9 cellular contexts compared by ENCODE assay signal in the genomic region with DNA sequence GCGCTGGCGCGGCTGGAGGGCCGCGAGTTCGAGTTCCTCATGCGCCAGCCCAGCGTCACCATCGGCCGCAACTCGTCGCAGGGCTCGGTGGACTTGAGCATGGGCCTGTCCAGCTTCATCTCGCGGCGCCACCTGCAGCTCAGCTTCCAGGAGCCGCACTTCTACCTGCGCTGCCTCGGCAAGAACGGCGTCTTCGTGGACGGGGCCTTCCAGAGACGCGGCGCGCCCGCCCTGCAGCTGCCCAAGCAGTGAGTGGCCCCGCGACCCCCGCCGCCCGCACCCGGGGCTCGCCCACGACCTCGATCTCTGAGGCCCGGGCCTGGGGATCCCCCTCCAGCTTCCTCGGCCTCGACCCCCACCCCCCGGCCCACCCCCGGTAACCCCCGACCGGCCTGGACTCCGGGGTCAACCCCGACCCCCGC. TPM values are rescaled to one million over a fixed set of nuclear protein-coding genes. Genes with fewer than 3 reads are reported as not detected.
DNase-seq lines count a peak whose midpoint lies in the region; ATAC-seq, FAIRE-seq and TF ChIP-seq lines count a peak whose summit lies in the region.
"Had no signal": no experiment of that assay in that cellular context is flagged by ENCODE, and none has a peak within 500 bp of the region (broad histone marks: within the 10 kb centered on the region; RNA-seq: fewer than 3 reads in every experiment).

No MANE protein-coding gene starts in this region.

- H3K4ac ChIP-seq in H1 (replicated peaks; ENCODE audit: insufficient read length, low read depth, low read length): no peak overlapping the region

- intact Hi-C loops in tibial artery (cut with DNase I; ENCODE audit: low total_unique reads): loop anchor here (5.0 kb wide), 2 partner anchors 40 to 70 kb away; no protein-coding TSS in a partner anchor

- H4K5ac ChIP-seq in H1 (ENCODE audit: insufficient read length, low read depth, low read length): no peak overlapping the region

- whole genome bisulfite sequencing in H1 (ENCODE audit: extremely low coverage in 1 of 2, insufficient coverage in 1 of 2, insufficient read length in 1 of 2, insufficient replicate concordance in 2 of 2, low coverage in 1 of 2, low lambda C conversion rate in 2 of 2, missing lambda C conversion rate in 1 of 2), 2 experiments: 2% methylated on average over 20 of the region's 47 CpGs; no CpG with 5 or more reads in 1 of the 2 experiments

- H3K27ac ChIP-seq in KMS-11 (peak overlapping the region; percentile 58), H1 (ENCODE audit: low read depth, low read length) (no peak overlapping the region), muscle layer of colon (ENCODE audit: low read depth, low read length) (peak overlapping the region; percentile 100), tibial artery (peak overlapping the region; percentile 95 to 97)

- CTCF ChIA-PET in H1 (lab: Charles Lee; ENCODE audit: partially characterized antibody): interaction anchor here (0.9 to 1.5 kb wide), 2 partner anchors 20 to 22 kb away, joined by 3 read pairs; no protein-coding TSS in a partner anchor

- no peaks in the 10 kb centered on the region for H3K27me3 ChIP-seq in KMS-11 (ENCODE audit: insufficient read depth, low read depth)
- H3K27me3 ChIP-seq in H1 (replicated peaks in 1 of 4; ENCODE audit: control insufficient read depth in 3 of 4, extremely low read depth in 1 of 4, insufficient read depth in 3 of 4, low read length in 3 of 4): peaks cover 3 to 31% (median 15%) of the 10 kb centered on the region in 4 experiments
- H3K27me3 ChIP-seq in muscle layer of colon (ENCODE audit: control insufficient read depth in 1 of 2, insufficient read depth in 2 of 2, low read length in 2 of 2): no peaks in the 10 kb centered on the region
- H3K27me3 ChIP-seq in tibial artery: no peaks in the 10 kb centered on the region

- H3K23me2 ChIP-seq in H1 (ENCODE audit: low read depth, low read length): peaks cover 9% of the 10 kb centered on the region; the same call in 1 of the 2 replicates

- no peak for TF ChIP-seq CTCF in KMS-11 (conservative IDR thresholded peaks at IDR 0.05; ENCODE audit: low read depth, low read length)
- TF ChIP-seq CTCF in H1 (IDR thresholded peaks at IDR 0.05; ENCODE audit: control extremely low read depth in 1 of 3, insufficient read depth in 1 of 3, low read depth in 1 of 3, low read length in 3 of 3): peak in 1 of 3 experiments; percentile 3; a peak in 1 of 4 replicates
- TF ChIP-seq CTCF in tibial artery (IDR thresholded peaks at IDR 0.05): peak in 1 of 2 experiments; percentile 4

- H3K79me2 ChIP-seq in KMS-11 (ENCODE audit: insufficient read depth, low read depth) (peaks cover 52% of the 10 kb centered on the region), H1 (ENCODE audit: control insufficient read depth in 1 of 2, insufficient read depth in 2 of 2, low read length in 2 of 2) (peaks cover 3 to 6% of the 10 kb centered on the region in 2 experiments; a peak in 2 of 4 replicates)

- H3K9ac ChIP-seq in KMS-11: peak overlapping the region; percentile 83
- H3K9ac ChIP-seq in H1 (replicated peaks in 1 of 4; ENCODE audit: extremely low read depth in 1 of 4, low read depth in 3 of 4, low read length in 3 of 4): peak overlapping the region in 2 of 4 experiments; percentile 34 to 58; a peak in 4 of 7 replicates
- peak overlapping the region; percentile 95 for H3K9ac ChIP-seq in muscle layer of colon (ENCODE audit: low read length)

- peaks cover 2% of the 10 kb centered on the region; the same call in 1 of the 2 replicates for H3K79me1 ChIP-seq in H1 (ENCODE audit: low read depth, low read length)

- no peak overlapping the region for H2BK120ac ChIP-seq in H1 (replicated peaks; ENCODE audit: low read depth, low read length)

- no peak overlapping the region for H2AK5ac ChIP-seq in H1 (ENCODE audit: low read depth, low read length)

- peak overlapping the region; percentile 25 for H4K8ac ChIP-seq in H1 (ENCODE audit: extremely low read depth, insufficient read depth, low read length)

- no peak for TF ChIP-seq POLR2A in H1 (IDR thresholded peaks at IDR 0.05; ENCODE audit: control extremely low read depth in 1 of 2, low read depth in 2 of 2, low read length in 2 of 2)

- H4K20me1 ChIP-seq in KMS-11 (ENCODE audit: insufficient read depth) (peaks cover 12% of the 10 kb centered on the region), H1 (replicated peaks in 1 of 2; ENCODE audit: control insufficient read depth in 1 of 2, insufficient read depth in 2 of 2, low read length in 2 of 2) (peaks cover 5 to 24% of the 10 kb centered on the region in 2 experiments)

- H3K23ac ChIP-seq in H1 (ENCODE audit: insufficient read length): no peak overlapping the region

- H3K56ac ChIP-seq in H1 (replicated peaks; ENCODE audit: insufficient read length, low read depth, low read length): peak overlapping the region; percentile 16

- POLR2A ChIA-PET in H1 (lab: Charles Lee; ENCODE audit: partially characterized antibody): interaction anchor here (1.6 to 2.5 kb wide), 2 partner anchors 24 to 41 kb away, joined by 5 to 18 read pairs; no protein-coding TSS in a partner anchor

- TF ChIP-seq EP300 in H1 (IDR thresholded peaks at IDR 0.05; ENCODE audit: borderline replicate concordance in 1 of 2, low read depth in 2 of 2, low read length in 2 of 2): no peak

- H3K4me1 ChIP-seq in KMS-11 (ENCODE audit: low read depth, poor library complexity, severe bottlenecking) (peaks cover 17% of the 10 kb centered on the region), H1 (replicated peaks in 1 of 4; ENCODE audit: control insufficient read depth in 3 of 4, insufficient read depth in 4 of 4, low read length in 3 of 4) (peaks cover 0 to 6% (median 5%) of the 10 kb centered on the region in 4 experiments; a peak in 5 of 7 replicates), muscle layer of colon (ENCODE audit: insufficient read depth, low read length) (peaks cover 22% of the 10 kb centered on the region), tibial artery (peaks cover 0 to 36% (median 22%) of the 10 kb centered on the region in 4 donors)

- H3K14ac ChIP-seq in H1 (ENCODE audit: insufficient read length): no peak overlapping the region

- peak overlapping the region; percentile 51 for H3K4me3 ChIP-seq in KMS-11 (IDR thresholded peaks at IDR 0.05; ENCODE audit: insufficient read depth, low read depth, low read length)
- peak overlapping the region; percentile 53 to 72 (median 58) for H3K4me3 ChIP-seq in H1 (ENCODE audit: extremely low read depth in 1 of 4, insufficient read depth in 2 of 4, low read depth in 3 of 4, low read length in 4 of 4)
- peak overlapping the region; percentile 92 to 98 for H3K4me3 ChIP-seq in muscle layer of colon (ENCODE audit: low read depth in 1 of 2, low read length in 2 of 2)
- H3K4me3 ChIP-seq in tibial artery: peak overlapping the region; percentile 95 to 99

- H3K36me3 ChIP-seq in KMS-11 (ENCODE audit: insufficient read depth): no peaks in the 10 kb centered on the region
- H3K36me3 ChIP-seq in H1 (ENCODE audit: control insufficient read depth in 2 of 4, insufficient read depth in 4 of 4, low read length in 3 of 4): no peaks in the 10 kb centered on the region
- no peaks in the 10 kb centered on the region for H3K36me3 ChIP-seq in muscle layer of colon (ENCODE audit: insufficient read depth, low read length)
- no peaks in the 10 kb centered on the region for H3K36me3 ChIP-seq in tibial artery

- in situ Hi-C loops in G401 (cut with HindIII; ENCODE audit: low sequenced_read_pairs): no loop called here

- no peak for TF ChIP-seq RAD21 in H1 (IDR thresholded peaks at IDR 0.05 in 1 of 2, conservative IDR thresholded peaks at IDR 0.05 in 1 of 2; ENCODE audit: low read depth in 2 of 2, low read length in 2 of 2)

- no peak overlapping the region for H4K91ac ChIP-seq in H1 (replicated peaks; ENCODE audit: insufficient read length, low read length)

- H2BK15ac ChIP-seq in H1 (ENCODE audit: low read length): no peak overlapping the region

- H2BK5ac ChIP-seq in H1 (ENCODE audit: low read depth, low read length): no peak overlapping the region

- DNase-seq in G401 (ENCODE audit: low spot score) (peak; percentile 39), H1 (ENCODE audit: low read depth in 1 of 2, low spot score in 2 of 2) (peak in 1 of 2 experiments; percentile 54), tibial artery (peak; percentile 47 to 78), NCI-H187 treated with DMSO at 0.1 percent for 48 hours (lab: John Stamatoyannopoulos, UW) (no peak)
- DNase-seq in activated CD4-positive, alpha-beta T cell treated with anti-CD3 and anti-CD28 coated beads, Interleukin-2, amount 50 U/mL, for 1 hour: peak; percentile 32

- peak overlapping the region; percentile 38; the same call in 1 of the 2 replicates for H3K18ac ChIP-seq in H1 (ENCODE audit: extremely low read depth, low read length)

- H3K4me2 ChIP-seq in KMS-11 (peak overlapping the region; percentile 99), H1 (ENCODE audit: insufficient read depth in 1 of 2, low read depth in 2 of 2, low read length in 2 of 2) (peak overlapping the region; percentile 55 to 85)

- no peak for FAIRE-seq in H1 (lab: Jason Lieb, UNC)
- FAIRE-seq: endometrium had no signal

- no peak overlapping the region for H2BK20ac ChIP-seq in H1 (ENCODE audit: low read length)

- H2AFZ ChIP-seq in KMS-11 (ENCODE audit: low read depth) (no peak overlapping the region), H1 (ENCODE audit: low read length) (no peak overlapping the region)

- H2BK12ac ChIP-seq in H1 (ENCODE audit: low read depth, low read length): no peak overlapping the region; the same call in 1 of the 2 replicates

- ATAC-seq in GM21723 (IDR thresholded peaks at IDR 0.05; ENCODE audit: unreplicated experiment): peak; percentile 42

- H3K9me3 ChIP-seq in H1 (ENCODE audit: insufficient read depth in 2 of 2, low read depth in 1 of 2, low read length in 1 of 2) (peaks cover 0 to 3% of the 10 kb centered on the region in 2 experiments; a peak in 2 of 4 replicates), muscle layer of colon (ENCODE audit: low read length) (no peaks in the 10 kb centered on the region), tibial artery (no peaks in the 10 kb centered on the region)

TF ChIP-seq in H1, 55 proteins besides CTCF, POLR2A, EP300 and RAD21 (continues in another document):
- no peak for TF ChIP-seq TAF7 (optimal IDR thresholded peaks at IDR 0.05; ENCODE audit: borderline replicate concordance, low read depth, low read length)
- TF ChIP-seq, protein P1, sequence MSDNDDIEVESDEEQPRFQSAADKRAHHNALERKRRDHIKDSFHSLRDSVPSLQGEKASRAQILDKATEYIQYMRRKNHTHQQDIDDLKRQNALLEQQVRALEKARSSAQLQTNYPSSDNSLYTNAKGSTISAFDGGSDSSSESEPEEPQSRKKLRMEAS (IDR thresholded peaks at IDR 0.05): peak; percentile 21; the same call in 1 of the 2 replicates

RNA-seq across cellular contexts. Expression of gene FOXK1, which starts 0.5 kb away (rescaled TPM):
- total RNA-seq in G401 (2014; rRNA removed; shearing (Covaris generic)): 13.4 and 20.8 TPM in 2 replicates
- 8.5 and 8.6 TPM in 2 replicates for total RNA-seq in H1 (2021; fragmentation: NEBNext Ultra II Directional; extraction: Animal tissue kit (Norgen Biotek cat#: 25700))
- 2.0 and 2.5 TPM in 2 replicates for polyA plus RNA-seq in H1 (2011; rRNA removed)
- polyA plus RNA-seq in H1 (2011; cell fraction: cytosol; rRNA removed): 1.1 TPM
- polyA plus RNA-seq in H1 (2011; cell fraction: nucleus; rRNA removed): 3.7 TPM
- polyA plus RNA-seq in H1 (2012, experiment 1 of 2): 2.4 to 3.2 TPM (median 3.1 TPM) in 4 replicates
- 2.7 TPM for polyA plus RNA-seq in H1 (2012, experiment 2 of 2)
- polyA plus RNA-seq in H1 (2013, experiment 1 of 2): 2.8 TPM
- polyA plus RNA-seq in H1 (2013, experiment 2 of 2): 2.5 TPM
- 2.9 and 3.8 TPM in 2 replicates for polyA minus RNA-seq in H1 (2011; rRNA and poly(A)+ RNA removed)
- polyA minus RNA-seq in H1 (2011; cell fraction: cytosol; rRNA and poly(A)+ RNA removed): 8.0 TPM
- 5.4 TPM for polyA minus RNA-seq in H1 (2011; cell fraction: nucleus; rRNA and poly(A)+ RNA removed)
